ENCODE assay signal across 8 cellular contexts in genomic region chr11:123246749-123247497, GRCh38. TPM values are rescaled to one million over a fixed set of nuclear protein-coding genes. Genes with fewer than 3 reads are reported as not detected.
DNase-seq lines count a peak whose midpoint lies in the region; ATAC-seq, FAIRE-seq and TF ChIP-seq lines count a peak whose summit lies in the region.

No MANE protein-coding gene starts in this region.

- POLR2A ChIA-PET in K562 (lab: Yijun Ruan, JAX), result interaction anchor here (0.6 to 1.0 kb wide), 4 partner anchors 15 to 135 kb away, joined by 3 to 6 read pairs (median 4); no protein-coding TSS in a partner anchor

- H3K9me1 ChIP-seq in K562 (ENCODE audit: control insufficient read depth, insufficient read depth, low read length), result no peaks in the 10 kb centered on the region

- H3K4me3 ChIP-seq in K562 (no peak overlapping the region), iPS DF 6.9 (ENCODE audit: low read length) (no peak overlapping the region)

- peak; percentile 55 to 76 for DNase-seq in NCI-H1930 (lab: John Stamatoyannopoulos, UW)
- DNase-seq in UCSD-AML1 (lab: John Stamatoyannopoulos, UW; ENCODE audit: unreplicated experiment), result peak; percentile 65
- peak; percentile 73 to 81 (median 80) for DNase-seq in K562 (ENCODE audit: extremely low read depth in 1 of 4, low spot score in 3 of 4)
- peak; percentile 71 for DNase-seq in iPS DF 6.9 (ENCODE audit: low read depth, low spot score)
- DNase-seq in stimulated activated CD4-positive, alpha-beta T cell treated with anti-CD3 and anti-CD28 coated beads, Interleukin-12 subunit alpha, Interleukin-12 subunit beta, amount 100 ng/mL, for 24 hours (ENCODE audit: low read depth in 2 of 2), result peak; percentile 59 to 79

- CTCF ChIA-PET in K562 (lab: Yijun Ruan, JAX; ENCODE audit: low intra/inter-chr PET ratio), result interaction anchor here (0.7 to 2.5 kb wide), 6 partner anchors 9 to 667 kb away, joined by 3 to 13 read pairs (median 3); no protein-coding TSS in a partner anchor

- no peak overlapping the region for H3K4me2 ChIP-seq in K562 (ENCODE audit: insufficient read depth, low read length)

- H2AFZ ChIP-seq in K562 (ENCODE audit: low read depth, low read length), result no peak overlapping the region

- peak; percentile 71 to 78 for TF ChIP-seq RAD21 in K562 (CRISPR knock-in tag; conservative IDR thresholded peaks at IDR 0.05 in 1 of 2, IDR thresholded peaks at IDR 0.05 in 1 of 2)

- no peak for TF ChIP-seq POLR2A in K562 (conservative IDR thresholded peaks at IDR 0.05)

- H3K27ac ChIP-seq in K562 (ENCODE audit: extremely low read depth, low read depth, low read length) (no peak overlapping the region), iPS DF 6.9 (ENCODE audit: low read length) (no peak overlapping the region)

- peaks cover 0 to 30% of the 10 kb centered on the region in 2 experiments; a peak in 3 of 5 replicates for H3K27me3 ChIP-seq in K562 (ENCODE audit: control insufficient read depth in 2 of 2, insufficient read depth in 2 of 2, low read length in 2 of 2)
- H3K27me3 ChIP-seq in iPS DF 6.9 (ENCODE audit: control insufficient read depth, insufficient read depth, low read length), result no peaks in the 10 kb centered on the region

- H4K20me1 ChIP-seq in K562 (replicated peaks; ENCODE audit: control insufficient read depth, insufficient read depth, low read length), result peaks cover 4% of the 10 kb centered on the region; the same call in 1 of the 2 replicates

- peak; percentile 83 for FAIRE-seq in K562 (lab: Jason Lieb, UNC)

- H3K79me2 ChIP-seq in K562 (ENCODE audit: control insufficient read depth, insufficient read depth, low read length), result no peaks in the 10 kb centered on the region

- TF ChIP-seq EP300 in K562 (IDR thresholded peaks at IDR 0.05; ENCODE audit: low read length), result no peak

- no peak overlapping the region for H3K9ac ChIP-seq in K562 (ENCODE audit: insufficient read depth in 1 of 2, low read depth in 2 of 2, low read length in 2 of 2)

- no peaks in the 10 kb centered on the region for H3K9me3 ChIP-seq in K562 (replicated peaks; ENCODE audit: control insufficient read depth, insufficient read depth, low read depth, low read length)
- H3K9me3 ChIP-seq in iPS DF 6.9 (ENCODE audit: control insufficient read depth, insufficient read depth, low read length), result no peaks in the 10 kb centered on the region

- 1% methylated on average over 13 of the region's 13 CpGs for WGBS in K562 (ENCODE audit: insufficient coverage, low coverage, missing lambda C conversion rate)
- WGBS in iPS DF 6.9 (ENCODE audit: insufficient coverage, insufficient read length), result no CpG with 5 or more reads among the region's 13 CpGs

- H3K36me3 ChIP-seq in K562 (ENCODE audit: control insufficient read depth, insufficient read depth, low read length) (no peaks in the 10 kb centered on the region), iPS DF 6.9 (ENCODE audit: control insufficient read depth, insufficient read depth, low read length) (no peaks in the 10 kb centered on the region)

- H3K4me1 ChIP-seq in K562 (replicated peaks in 1 of 2; ENCODE audit: control insufficient read depth in 2 of 2, insufficient read depth in 2 of 2, low read length in 2 of 2) (no peaks in the 10 kb centered on the region), iPS DF 6.9 (ENCODE audit: control insufficient read depth, insufficient read depth, low read length) (no peaks in the 10 kb centered on the region)

- in situ Hi-C loops in K562 (cut with MboI), result loop anchor here (5.0 kb wide), 1 partner anchor 130 kb away; no protein-coding TSS in a partner anchor

- no TSS peak for BruUV-seq in K562 (replicated peaks; lab: Mats Ljungman, UMichigan)

- peak; percentile 98 for TF ChIP-seq CTCF in GM12872 (IDR thresholded peaks at IDR 0.05; ENCODE audit: insufficient read depth, low read depth, low read length)
- TF ChIP-seq CTCF in K562 (IDR thresholded peaks at IDR 0.05 in 2 of 3, conservative IDR thresholded peaks at IDR 0.05 in 1 of 3; ENCODE audit: insufficient read depth in 2 of 3, low read depth in 1 of 3, low read length in 3 of 3), result peak; percentile 87 to 95 (median 89)

- intact Hi-C loops in K562 (cut with micrococcal nuclease), result loop anchor here (1.0 to 5.0 kb wide), 3 partner anchors 80 to 385 kb away; no protein-coding TSS in a partner anchor

- ATAC-seq in HG02642 (IDR thresholded peaks at IDR 0.05; ENCODE audit: poor library complexity, unreplicated experiment), result peak; percentile 84
- ATAC-seq in K562, result peak; percentile 98
- no peak for ATAC-seq in HG03108 (IDR thresholded peaks at IDR 0.05; ENCODE audit: unreplicated experiment)

TF ChIP-seq in K562, 482 proteins besides CTCF, POLR2A, EP300 and RAD21 (continues in another document):
- TF ChIP-seq TCF15 (CRISPR knock-in tag; IDR thresholded peaks at IDR 0.05) (no peak), ZBTB5 (IDR thresholded peaks at IDR 0.05) (no peak), NFATC3 (IDR thresholded peaks at IDR 0.05) (no peak), CTCFL (IDR thresholded peaks at IDR 0.05; ENCODE audit: borderline replicate concordance, insufficient read depth, low read depth, low read length, poor library complexity, severe bottlenecking) (peak; percentile 32), OTX1 (CRISPR knock-in tag; IDR thresholded peaks at IDR 0.05) (no peak), KAT7 (CRISPR knock-in tag; IDR thresholded peaks at IDR 0.05; ENCODE audit: borderline replicate concordance) (no peak), GATAD2B (IDR thresholded peaks at IDR 0.05; ENCODE audit: borderline replicate concordance) (no peak), RB1 (IDR thresholded peaks at IDR 0.05; ENCODE audit: low read depth) (0 out of 2 replicates have a peak, but pooled peaks have one; percentile 23), ZBTB43 (CRISPR knock-in tag; IDR thresholded peaks at IDR 0.05) (no peak), SMAD4 (CRISPR knock-in tag; conservative IDR thresholded peaks at IDR 0.05) (no peak), ZNF197 (CRISPR knock-in tag; IDR thresholded peaks at IDR 0.05; ENCODE audit: low read depth) (no peak)

RNA-seq across cellular contexts. Expression of gene CLMP, which starts 51.9 kb away (rescaled TPM):
- not detected in 2 replicates for total RNA-seq in K562 (2011; cell fraction: chromatin; rRNA removed; ENCODE audit: low replicate concordance)
- total RNA-seq in K562 (2011; cell fraction: nucleolus; rRNA removed), result not detected in 2 replicates
- not detected in 2 replicates for total RNA-seq in K562 (2011; cell fraction: nucleoplasm; rRNA removed)
- total RNA-seq in K562 (2014; rRNA removed) (not detected in 2 replicates), K562 (2014; rRNA removed; fragmentation: Illumina TruSeq; extraction: Trizol) (not detected in 2 replicates), K562 (2015; rRNA removed; fragmentation: Illumina TruSeq; extraction: Trizol) (not detected in 2 replicates), K562 (2021) (0.02 and 0.49 TPM in 2 replicates)
- polyA plus RNA-seq in K562 (2011; rRNA removed) (not detected in 2 replicates), K562 (2014; fragmentation: Illumina TruSeq; extraction: Trizol) (not detected in 2 replicates), K562 (2014; fragmentation: Nextera tagmentation; extraction: Ambion mirVana) (under 1 TPM; 0.03 to 0.15 TPM), K562 (2014; rRNA removed) (not detected in 2 replicates)
- not detected in 2 replicates for polyA plus RNA-seq in K562 (2011; cell fraction: cytosol; rRNA removed)
- not detected in 2 replicates for polyA plus RNA-seq in K562 (2011; cell fraction: nucleus; rRNA removed)
- polyA plus RNA-seq in K562 (2012), result 0.03 and 0.05 TPM in 2 replicates
- not detected in 2 replicates for polyA minus RNA-seq in K562 (2011; rRNA and poly(A)+ RNA removed)
- polyA minus RNA-seq in K562 (2011; cell fraction: cytosol; rRNA and poly(A)+ RNA removed), result not detected in 2 replicates
- 0.13 TPM in 1 of 2 replicates, not detected in the other for polyA minus RNA-seq in K562 (2011; cell fraction: nucleus; rRNA and poly(A)+ RNA removed)
